Comparison of ENCODE assay signal across 20 cellular contexts in genomic region chrX:68824565-68825125, GRCh38.
"Had no signal": no experiment of that assay in that cellular context is flagged by ENCODE, and none has a peak within 500 bp of the region (broad histone marks: within the 10 kb centered on the region; RNA-seq: fewer than 3 reads in every experiment).

No MANE protein-coding gene starts in this region.

- H3K9me3 Mint-ChIP-seq: central memory CD8-positive, alpha-beta T cell; effector memory CD8-positive, alpha-beta T cell; naive thymus-derived CD4-positive, alpha-beta T cell; stimulated activated naive B cell treated with anti-CD40 and anti-IgM and Interleukin-4, amounts not matched to agents 10 μg/mL and 1 μg/mL and 100 μg/mL, for 72 hours; stimulated activated naive CD8-positive, alpha-beta T cell treated with anti-CD3 and anti-CD28 coated beads, Interleukin-15, amount 100 ng/mL, for 72 hours had no signal

- H3K27ac Mint-ChIP-seq: effector memory CD8-positive, alpha-beta T cell; nephron; stimulated activated naive B cell treated with anti-CD40 and anti-IgM and Interleukin-4, amounts not matched to agents 10 μg/mL and 1 μg/mL and 100 μg/mL, for 72 hours; stimulated activated naive CD8-positive, alpha-beta T cell treated with anti-CD3 and anti-CD28 coated beads, Interleukin-15, amount 100 ng/mL, for 72 hours had no signal

- H3K4me1 ChIP-seq: gastrocnemius medialis, pancreas, right lobe of liver had no signal

- H3K9me3 ChIP-seq: gastrocnemius medialis, left lung, pancreas, right lobe of liver, suprapubic skin, transverse colon had no signal

- H3K4me3 ChIP-seq: gastrocnemius medialis, left lung, pancreas, right lobe of liver, suprapubic skin, transverse colon had no signal

- ATAC-seq: effector memory CD8-positive, alpha-beta T cell; gastrocnemius medialis; left lung; naive thymus-derived CD4-positive, alpha-beta T cell; pancreas; right lobe of liver; stimulated activated naive B cell treated with anti-CD40 and anti-IgM and Interleukin-4, amounts not matched to agents 10 μg/mL and 1 μg/mL and 100 μg/mL, for 72 hours; stimulated activated naive CD8-positive, alpha-beta T cell treated with anti-CD3 and anti-CD28 coated beads, Interleukin-15, amount 100 ng/mL, for 72 hours had no signal

- H3K27ac ChIP-seq: gastrocnemius medialis, left lung, pancreas, right lobe of liver, suprapubic skin, transverse colon had no signal

- DNase-seq: cortex of kidney; effector memory CD8-positive, alpha-beta T cell; foreskin fibroblast; gastrocnemius medialis; kidney; left lung; mesenchymal stem cell; midbrain; naive thymus-derived CD4-positive, alpha-beta T cell; nucleus accumbens; pancreas; right lobe of liver; stimulated activated CD4-positive, alpha-beta T cell treated with anti-CD3 and anti-CD28 coated beads, Interleukin-2, amount 100 ng/mL, for 24 hours; stimulated activated CD4-positive, alpha-beta T cell treated with anti-CD3 and anti-CD28 coated beads, Interleukin-4, amount 100 ng/mL, for 4 hours; stimulated activated naive B cell treated with anti-CD40 and anti-IgM and Interleukin-4, amounts not matched to agents 10 μg/mL and 1 μg/mL and 100 μg/mL, for 72 hours; stimulated activated naive CD8-positive, alpha-beta T cell treated with anti-CD3 and anti-CD28 coated beads, Interleukin-15, amount 100 ng/mL, for 72 hours; transverse colon had no signal

- H3K36me3 ChIP-seq: gastrocnemius medialis, left lung, pancreas, right lobe of liver, suprapubic skin, transverse colon had no signal

- H3K36me3 Mint-ChIP-seq: naive thymus-derived CD4-positive, alpha-beta T cell; stimulated activated naive B cell treated with anti-CD40 and anti-IgM and Interleukin-4, amounts not matched to agents 10 μg/mL and 1 μg/mL and 100 μg/mL, for 72 hours had no signal

- H3K4me3 Mint-ChIP-seq: central memory CD8-positive, alpha-beta T cell; effector memory CD8-positive, alpha-beta T cell; naive thymus-derived CD4-positive, alpha-beta T cell; nephron; stimulated activated naive B cell treated with anti-CD40 and anti-IgM and Interleukin-4, amounts not matched to agents 10 μg/mL and 1 μg/mL and 100 μg/mL, for 72 hours; stimulated activated naive CD8-positive, alpha-beta T cell treated with anti-CD3 and anti-CD28 coated beads, Interleukin-15, amount 100 ng/mL, for 72 hours had no signal

- H3K27me3 ChIP-seq: gastrocnemius medialis, suprapubic skin, transverse colon had no signal

- H3K27me3 Mint-ChIP-seq: central memory CD8-positive, alpha-beta T cell; effector memory CD8-positive, alpha-beta T cell; naive thymus-derived CD4-positive, alpha-beta T cell; stimulated activated naive CD8-positive, alpha-beta T cell treated with anti-CD3 and anti-CD28 coated beads, Interleukin-15, amount 100 ng/mL, for 72 hours had no signal
